Comparison of ENCODE assay signal across 20 cellular contexts in the genomic region with DNA sequence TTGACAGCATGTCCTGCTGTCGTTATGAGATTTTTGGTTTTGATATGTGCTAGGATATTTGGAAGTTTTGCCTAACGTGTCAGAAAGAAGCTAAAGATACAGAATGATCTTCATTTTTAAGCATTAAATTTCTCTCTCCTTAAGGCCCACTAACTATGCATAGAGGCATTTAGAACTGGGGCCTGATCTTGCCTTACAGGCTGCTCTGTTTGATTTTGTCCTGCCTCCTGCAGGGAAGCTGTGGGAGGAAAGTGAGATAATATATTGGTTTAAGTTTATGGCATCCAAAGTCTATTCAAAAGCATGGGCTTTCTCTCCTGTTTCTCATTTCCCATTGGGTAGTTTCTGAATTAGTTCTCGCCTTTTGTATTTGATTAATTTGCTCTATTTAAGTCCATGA.
A peak's percentile ranks its signal among the peaks of the same experiment; 100 is the strongest.
DNase-seq lines count a peak whose midpoint lies in the region; FAIRE-seq and TF ChIP-seq lines count a peak whose summit lies in the region.
"Had no signal": no experiment of that assay in that cellular context is flagged by ENCODE, and none has a peak within 500 bp of the region (broad histone marks: within the 10 kb centered on the region; RNA-seq: fewer than 3 reads in every experiment).

No MANE protein-coding gene starts in this region.

- intact Hi-C loops in activated naive CD4-positive, alpha-beta T cell treated with anti-CD3 and anti-CD28 coated beads for 36 hours (cut with micrococcal nuclease) = loop anchor here (5.0 kb wide), 1 partner anchor 100 kb away; no protein-coding TSS in a partner anchor
- intact Hi-C loops in sigmoid colon (cut with DNase I) = no loop called here

- H3K36me3 ChIP-seq in OCI-LY1 (ENCODE audit: insufficient read depth, low read length) (no peaks in the 10 kb centered on the region), sigmoid colon (no peaks in the 10 kb centered on the region)
- H3K36me3 ChIP-seq: BLaER1 had no signal

- no peak overlapping the region for H3K4me3 Mint-ChIP-seq in activated naive CD4-positive, alpha-beta T cell treated with anti-CD3 and anti-CD28 coated beads, Interleukin-2, amount 50 U/mL, for 24 hours
- H3K4me3 Mint-ChIP-seq in activated naive CD4-positive, alpha-beta T cell treated with anti-CD3 and anti-CD28 coated beads for 36 hours = no peak overlapping the region

- H3K4me3 ChIP-seq in OCI-LY1 (ENCODE audit: low read depth, low read length, poor library complexity, severe bottlenecking) (no peak overlapping the region), choroid plexus epithelial cell (ENCODE audit: low read depth, low read length) (no peak overlapping the region), sigmoid colon (no peak overlapping the region)
- H3K4me3 ChIP-seq: A549, BLaER1, GM12878, GM23248 had no signal

- peak overlapping the region; percentile 7; the same call in 1 of the 2 replicates for H2AFZ ChIP-seq in OCI-LY1 (ENCODE audit: low read length)
- H2AFZ ChIP-seq: GM23248 had no signal

- 37 to 72% methylated on average over 3 of the region's 3 CpGs for WGBS in sigmoid colon, 2 donors

- no peak for TF ChIP-seq EP300 in sigmoid colon (IDR thresholded peaks at IDR 0.05)

- H3K27me3 ChIP-seq in OCI-LY1 (ENCODE audit: insufficient read depth, low read length) (no peaks in the 10 kb centered on the region), sigmoid colon (no peaks in the 10 kb centered on the region)
- H3K27me3 ChIP-seq: BLaER1 had no signal

- no peaks in the 10 kb centered on the region for H3K9me2 ChIP-seq in OCI-LY1 (ENCODE audit: low read depth, low read length)

- no peaks in the 10 kb centered on the region for H3K9me3 Mint-ChIP-seq in activated naive CD4-positive, alpha-beta T cell treated with anti-CD3 and anti-CD28 coated beads, Interleukin-2, amount 50 U/mL, for 24 hours
- no peaks in the 10 kb centered on the region for H3K9me3 Mint-ChIP-seq in activated naive CD4-positive, alpha-beta T cell treated with anti-CD3 and anti-CD28 coated beads for 36 hours

- TF ChIP-seq POLR2A in GM12892 (IDR thresholded peaks at IDR 0.05; ENCODE audit: low read depth, low read length) (no peak), sigmoid colon (IDR thresholded peaks at IDR 0.05) (no peak)

- no peaks in the 10 kb centered on the region for H3K36me3 Mint-ChIP-seq in activated naive CD4-positive, alpha-beta T cell treated with anti-CD3 and anti-CD28 coated beads, Interleukin-2, amount 50 U/mL, for 24 hours
- no peaks in the 10 kb centered on the region for H3K36me3 Mint-ChIP-seq in activated naive CD4-positive, alpha-beta T cell treated with anti-CD3 and anti-CD28 coated beads for 36 hours (ENCODE audit: low read depth)
- H3K36me3 Mint-ChIP-seq: CD4-positive, alpha-beta memory T cell had no signal

- DNase-seq in activated naive CD4-positive, alpha-beta T cell treated with anti-CD3 and anti-CD28 coated beads for 36 hours = no peak
- DNase-seq in choroid plexus epithelial cell (ENCODE audit: low read depth) = peak; percentile 19
- DNase-seq in GM12892 (ENCODE audit: insufficient read length) = no peak
- no peak for DNase-seq in sigmoid colon
- no peak for DNase-seq in NCI-H748 treated with DMSO at 0.1 percent for 48 hours (lab: John Stamatoyannopoulos, UW)
- DNase-seq: CD4-positive, alpha-beta memory T cell; DMS153; GM23248; HCEC 1CT; KBM-7; NCI-H1105 treated with DMSO at 0.1 percent for 48 hours; NCI-H187; NCI-H2227 treated with DMSO at 0.1 percent for 48 hours; NCI-H510A treated with DMSO at 0.1 percent for 48 hours had no signal

- H3K4me1 ChIP-seq in OCI-LY1 (ENCODE audit: insufficient read depth, low read length, severe bottlenecking) (peaks cover 52% of the 10 kb centered on the region), sigmoid colon (no peaks in the 10 kb centered on the region)
- H3K4me1 ChIP-seq: A549, BLaER1 had no signal

- peak overlapping the region; percentile 87 for H3K27ac ChIP-seq in OCI-LY1 (ENCODE audit: low read depth, low read length, poor library complexity, severe bottlenecking)
- no peak overlapping the region for H3K27ac ChIP-seq in sigmoid colon
- H3K27ac ChIP-seq: A549, BLaER1, GM23248 had no signal

- H3K4me2 ChIP-seq in OCI-LY1 (ENCODE audit: low read length) = peak overlapping the region; percentile 46; the same call in 1 of the 2 replicates
- H3K4me2 ChIP-seq: A549, BLaER1 had no signal

- TF ChIP-seq CTCF in OCI-LY1 (IDR thresholded peaks at IDR 0.05; ENCODE audit: low read length) = no peak
- no peak for TF ChIP-seq CTCF in choroid plexus epithelial cell (conservative IDR thresholded peaks at IDR 0.05; ENCODE audit: low read depth, low read length)
- TF ChIP-seq CTCF in sigmoid colon (IDR thresholded peaks at IDR 0.05) = no peak

- FAIRE-seq in GM12892 (lab: Jason Lieb, UNC) = no peak
- FAIRE-seq: A549, GM12878, GM19239 had no signal

- no peaks in the 10 kb centered on the region for H3F3A ChIP-seq in OCI-LY1 (ENCODE audit: insufficient read depth, low read length)

- H3K4me1 Mint-ChIP-seq in activated naive CD4-positive, alpha-beta T cell treated with anti-CD3 and anti-CD28 coated beads, Interleukin-2, amount 50 U/mL, for 24 hours = peaks cover 59% of the 10 kb centered on the region
- H3K4me1 Mint-ChIP-seq in activated naive CD4-positive, alpha-beta T cell treated with anti-CD3 and anti-CD28 coated beads for 36 hours (ENCODE audit: low read depth) = peaks cover 27% of the 10 kb centered on the region

- H3K9me3 ChIP-seq in OCI-LY1 (ENCODE audit: low read length) (no peaks in the 10 kb centered on the region), sigmoid colon (peaks cover 0 to 7% (median 0%) of the 10 kb centered on the region in 4 donors)
- H3K9me3 ChIP-seq: A549, BLaER1 had no signal

- no peaks in the 10 kb centered on the region for H3K27me3 Mint-ChIP-seq in activated naive CD4-positive, alpha-beta T cell treated with anti-CD3 and anti-CD28 coated beads, Interleukin-2, amount 50 U/mL, for 24 hours
- no peaks in the 10 kb centered on the region for H3K27me3 Mint-ChIP-seq in activated naive CD4-positive, alpha-beta T cell treated with anti-CD3 and anti-CD28 coated beads for 36 hours (ENCODE audit: low read depth)
- H3K27me3 Mint-ChIP-seq: CD4-positive, alpha-beta memory T cell had no signal

- H3K27ac Mint-ChIP-seq in activated naive CD4-positive, alpha-beta T cell treated with anti-CD3 and anti-CD28 coated beads, Interleukin-2, amount 50 U/mL, for 24 hours = peak overlapping the region; percentile 88
- H3K27ac Mint-ChIP-seq in activated naive CD4-positive, alpha-beta T cell treated with anti-CD3 and anti-CD28 coated beads for 36 hours = no peak overlapping the region

- CTCF ChIA-PET in activated naive CD4-positive, alpha-beta T cell treated with anti-CD3 and anti-CD28 coated beads for 36 hours (lab: Charles Lee) = interaction anchor here (0.7 to 1.0 kb wide), 2 partner anchors 15 to 251 kb away, joined by 3 read pairs; no protein-coding TSS in a partner anchor

- no peaks in the 10 kb centered on the region for H4K20me1 ChIP-seq in OCI-LY1 (ENCODE audit: insufficient read depth, low read length)
- H4K20me1 ChIP-seq: BLaER1 had no signal

- H3K79me2 ChIP-seq in OCI-LY1 (ENCODE audit: insufficient read depth, low read length) = no peaks in the 10 kb centered on the region

- peak overlapping the region; percentile 11 for H3K9ac ChIP-seq in OCI-LY1 (ENCODE audit: low read length)
- H3K9ac ChIP-seq: BLaER1, GM23248 had no signal
